ENCODE assay signal across 1 cellular context in genomic region chr6:140082867-140083297, GRCh38.
TF ChIP-seq lines count a peak whose summit lies in the region.

No MANE protein-coding gene starts in this region.

TF ChIP-seq in SK-N-SH treated with all-trans-retinoic acid at 6 μM for 48 hours, 23 proteins besides CTCF, POLR2A, EP300 and RAD21 (continued from another document):
- no peak for TF ChIP-seq POU6F1 (CRISPR knock-in tag; IDR thresholded peaks at IDR 0.05; ENCODE audit: borderline replicate concordance, low read depth)
- no peak for TF ChIP-seq ZFP30 (CRISPR knock-in tag; IDR thresholded peaks at IDR 0.05)
- TF ChIP-seq CSDC2 (CRISPR knock-in tag; IDR thresholded peaks at IDR 0.05): no peak
- TF ChIP-seq ZNF70 (CRISPR knock-in tag; IDR thresholded peaks at IDR 0.05): no peak
- no peak for TF ChIP-seq GLIS3 (CRISPR knock-in tag; IDR thresholded peaks at IDR 0.05)
- TF ChIP-seq BACH2 (CRISPR knock-in tag; IDR thresholded peaks at IDR 0.05; ENCODE audit: borderline replicate concordance): no peak
- no peak for TF ChIP-seq RARB (CRISPR knock-in tag; IDR thresholded peaks at IDR 0.05)
